7 cellular contexts compared by ENCODE assay signal in genomic region chr17:44110011-44110686, GRCh38. TPM values are rescaled to one million over a fixed set of nuclear protein-coding genes. Genes with fewer than 3 reads are reported as not detected.
DNase-seq lines count a peak whose midpoint lies in the region; ATAC-seq, FAIRE-seq and TF ChIP-seq lines count a peak whose summit lies in the region.

No MANE protein-coding gene starts in this region.

- peaks cover 47% of the 10 kb centered on the region for H3K4me1 ChIP-seq in adipocyte (ENCODE audit: control insufficient read depth, insufficient read depth, low read length)
- H3K4me1 ChIP-seq in HepG2 (ENCODE audit: insufficient read depth, low read length), result peaks cover 97% of the 10 kb centered on the region

- H3K4me3 ChIP-seq in HL-60 (replicated peaks; ENCODE audit: insufficient read depth, low read length), result peak overlapping the region; percentile 53
- H3K4me3 ChIP-seq in adipocyte (ENCODE audit: low read length), result peak overlapping the region; percentile 82
- H3K4me3 ChIP-seq in HepG2 (replicated peaks in 1 of 3; ENCODE audit: insufficient read depth in 1 of 3, low read depth in 2 of 3, low read length in 3 of 3), result peak overlapping the region; percentile 76 to 86 (median 85)

- intact Hi-C loops in HepG2 (cut with micrococcal nuclease; ENCODE audit: unreplicated experiment), result loop anchor here (2.0 kb wide), 3 partner anchors 13 to 39 kb away; partner anchors contain the start of gene G6PC3

- TF ChIP-seq EP300 in HepG2 (IDR thresholded peaks at IDR 0.05; ENCODE audit: low read depth in 2 of 2, low read length in 2 of 2), result no peak
- TF ChIP-seq EP300 in HepG2 (CRISPR knock-in tag; IDR thresholded peaks at IDR 0.05; ENCODE audit: borderline replicate concordance), result no peak

- no peak for ATAC-seq in HepG2

- H2AFZ ChIP-seq in HepG2 (ENCODE audit: low read length), result no peak overlapping the region

- FAIRE-seq in HepG2 (lab: Jason Lieb, UNC), result no peak
- no peak for FAIRE-seq in D721Med (lab: Jason Lieb, UNC)

- DNase-seq in HL-60 (ENCODE audit: low read depth in 1 of 2, low spot score in 1 of 2), result no peak
- no peak for DNase-seq in adipocyte (ENCODE audit: low read depth)
- DNase-seq in HepG2 (ENCODE audit: low spot score), result no peak
- no peak for DNase-seq in stimulated activated naive CD4-positive, alpha-beta T cell (lab: John Stamatoyannopoulos, UW)
- DNase-seq in NCI-H187 (lab: John Stamatoyannopoulos, UW), result no peak
- DNase-seq in D721Med (ENCODE audit: insufficient read length, low spot score), result no peak

- H3K9me3 ChIP-seq in adipocyte (ENCODE audit: control insufficient read depth, low read length) (no peaks in the 10 kb centered on the region), HepG2 (ENCODE audit: low read length) (no peaks in the 10 kb centered on the region)

- no peak overlapping the region; the same call in 1 of the 2 replicates for H3K27ac ChIP-seq in HL-60 (replicated peaks)
- H3K27ac ChIP-seq in HepG2 (ENCODE audit: extremely low read length, insufficient read depth, low read length), result peak overlapping the region; percentile 88
- peak overlapping the region; percentile 98 for H3K27ac ChIP-seq in temporal lobe (ENCODE audit: low read depth, low read length)

- in situ Hi-C loops in HepG2 (cut with HindIII; ENCODE audit: extremely low pct_ligation_motif_present, low pct_unique_long_range_greater_than_20kb), result no loop called here

- H3K79me2 ChIP-seq in HepG2 (ENCODE audit: insufficient read depth, low read length), result peaks cover 49% of the 10 kb centered on the region

- CTCF ChIA-PET in HepG2 (lab: Yijun Ruan, JAX; ENCODE audit: low intra/inter-chr PET ratio, low total read pairs), result interaction anchor here (1.3 kb wide), 1 partner anchor 26 kb away, joined by 4 read pairs; no protein-coding TSS in a partner anchor

- 56% methylated on average over 10 of the region's 10 CpGs for WGBS in HepG2 (ENCODE audit: low lambda C conversion rate)

- TF ChIP-seq CTCF in HL-60 (IDR thresholded peaks at IDR 0.05; ENCODE audit: insufficient read depth, low read length) (no peak), HepG2 (CRISPR knock-in tag; IDR thresholded peaks at IDR 0.05) (no peak), D721Med (IDR thresholded peaks at IDR 0.05; ENCODE audit: insufficient read depth, missing control alignments) (no peak)

- no peak for TF ChIP-seq POLR2A in HepG2 (IDR thresholded peaks at IDR 0.05; ENCODE audit: insufficient read depth in 1 of 2, low read depth in 2 of 2, low read length in 2 of 2)

- TF ChIP-seq RAD21 in HepG2 (CRISPR knock-in tag; IDR thresholded peaks at IDR 0.05), result no peak

- BruUV-seq in HepG2 (replicated peaks; lab: Mats Ljungman, UMichigan), result TSS peak; percentile 27

- POLR2A ChIA-PET in HepG2 (lab: Yijun Ruan, JAX), result interaction anchor here (0.6 to 6.2 kb wide), 13 partner anchors 7 to 44 kb away, joined by 3 to 83 read pairs (median 7); partner anchors contain the start of genes HDAC5 and LSM12

- H3K9ac ChIP-seq in adipocyte (ENCODE audit: low read length), result peak overlapping the region; percentile 87
- peak overlapping the region; percentile 77 for H3K9ac ChIP-seq in HepG2 (ENCODE audit: insufficient read depth, low read depth, low read length)

- no peaks in the 10 kb centered on the region for H3K27me3 ChIP-seq in HL-60 (ENCODE audit: insufficient read depth, poor library complexity, severe bottlenecking)
- H3K27me3 ChIP-seq in adipocyte (replicated peaks; ENCODE audit: control insufficient read depth, insufficient read depth, low read length), result no peaks in the 10 kb centered on the region
- no peaks in the 10 kb centered on the region for H3K27me3 ChIP-seq in HepG2 (ENCODE audit: control insufficient read depth in 1 of 2, insufficient read depth in 2 of 2, low read length in 2 of 2)

- peak overlapping the region; percentile 99 for H3K4me2 ChIP-seq in HepG2 (ENCODE audit: low read depth, low read length)

- H4K20me1 ChIP-seq in HepG2 (ENCODE audit: insufficient read depth, low read length), result peaks cover 9% of the 10 kb centered on the region; the same call in 1 of the 2 replicates

- H3K36me3 ChIP-seq in adipocyte (ENCODE audit: control insufficient read depth, insufficient read depth, low read length, severe bottlenecking) (peaks cover 5% of the 10 kb centered on the region), HepG2 (replicated peaks in 1 of 2; ENCODE audit: control insufficient read depth in 1 of 2, insufficient read depth in 2 of 2, low read length in 2 of 2) (peaks cover 0 to 1% of the 10 kb centered on the region in 2 experiments; a peak in 2 of 5 replicates)

RNA-seq across cellular contexts. Expression of gene HDAC5, which starts 13.3 kb away (rescaled TPM):
- 34.0 and 46.4 TPM in 2 replicates for total RNA-seq in HepG2 (2016; rRNA removed; fragmentation: Illumina TruSeq; extraction: Trizol)
- 9.5 and 10.8 TPM in 2 replicates for total RNA-seq in HepG2 (2016; cell fraction: cytosol; rRNA removed; fragmentation: Illumina TruSeq; extraction: Trizol; ENCODE audit: low read depth)
- total RNA-seq in HepG2 (2016; cell fraction: insoluble cytoplasmic fraction; rRNA removed; fragmentation: Illumina TruSeq; extraction: Trizol), result 32.6 and 44.0 TPM in 2 replicates
- total RNA-seq in HepG2 (2016; cell fraction: membrane; rRNA removed; fragmentation: Illumina TruSeq; extraction: Trizol), result 18.6 and 21.1 TPM in 2 replicates
- total RNA-seq in HepG2 (2016; cell fraction: nucleus; rRNA removed; fragmentation: Illumina TruSeq; extraction: Trizol), result 37.8 and 39.5 TPM in 2 replicates
- polyA plus RNA-seq in HepG2 (2011; rRNA removed), result 85.4 and 140 TPM in 2 replicates
- polyA plus RNA-seq in HepG2 (2011; cell fraction: cytosol; rRNA removed), result 66.8 and 91.0 TPM in 2 replicates
- polyA plus RNA-seq in HepG2 (2011; cell fraction: nucleus; rRNA removed), result 179 and 189 TPM in 2 replicates
- 88.1 and 102 TPM in 2 replicates for polyA plus RNA-seq in HepG2 (2012)
- polyA plus RNA-seq in HepG2 (2016; cell fraction: cytosol; fragmentation: Illumina TruSeq; extraction: Trizol; ENCODE audit: low read depth), result 3.3 and 3.4 TPM in 2 replicates
- polyA plus RNA-seq in HepG2 (2016; cell fraction: insoluble cytoplasmic fraction; fragmentation: Illumina TruSeq; extraction: Trizol; ENCODE audit: low read depth), result 24.1 and 29.9 TPM in 2 replicates
- polyA plus RNA-seq in HepG2 (2016; cell fraction: membrane; fragmentation: Illumina TruSeq; extraction: Trizol; ENCODE audit: low read depth), result 9.7 and 10.3 TPM in 2 replicates
- polyA plus RNA-seq in HepG2 (2016; cell fraction: nucleus; fragmentation: Illumina TruSeq; extraction: Trizol; ENCODE audit: insufficient read depth, low read depth), result 56.7 and 66.5 TPM in 2 replicates
- polyA minus RNA-seq in HepG2 (2011; rRNA and poly(A)+ RNA removed; ENCODE audit: low replicate concordance), result 59.4 and 315 TPM in 2 replicates
- 82.1 and 94.7 TPM in 2 replicates for polyA minus RNA-seq in HepG2 (2011; cell fraction: cytosol; rRNA and poly(A)+ RNA removed)
- 68.9 and 78.6 TPM in 2 replicates for polyA minus RNA-seq in HepG2 (2011; cell fraction: nucleus; rRNA and poly(A)+ RNA removed)
- total RNA-seq in temporal lobe, result 60.2 TPM

RNA-seq across cellular contexts. Expression of gene HROB, which starts 31.6 kb away (rescaled TPM):
- total RNA-seq in HepG2 (2016; rRNA removed; fragmentation: Illumina TruSeq; extraction: Trizol) (6.7 and 7.1 TPM in 2 replicates), temporal lobe (0.74 TPM)
- 5.6 and 7.4 TPM in 2 replicates for total RNA-seq in HepG2 (2016; cell fraction: cytosol; rRNA removed; fragmentation: Illumina TruSeq; extraction: Trizol; ENCODE audit: low read depth)
- total RNA-seq in HepG2 (2016; cell fraction: insoluble cytoplasmic fraction; rRNA removed; fragmentation: Illumina TruSeq; extraction: Trizol), result 5.5 and 5.6 TPM in 2 replicates
- 5.5 and 5.6 TPM in 2 replicates for total RNA-seq in HepG2 (2016; cell fraction: membrane; rRNA removed; fragmentation: Illumina TruSeq; extraction: Trizol)
- 5.1 and 5.5 TPM in 2 replicates for total RNA-seq in HepG2 (2016; cell fraction: nucleus; rRNA removed; fragmentation: Illumina TruSeq; extraction: Trizol)
- 5.0 and 6.1 TPM in 2 replicates for polyA plus RNA-seq in HepG2 (2011; rRNA removed)
- 3.3 and 4.0 TPM in 2 replicates for polyA plus RNA-seq in HepG2 (2011; cell fraction: cytosol; rRNA removed)
- 7.3 and 8.7 TPM in 2 replicates for polyA plus RNA-seq in HepG2 (2011; cell fraction: nucleus; rRNA removed)
- 2.5 and 4.8 TPM in 2 replicates for polyA plus RNA-seq in HepG2 (2012)
- polyA plus RNA-seq in HepG2 (2016; cell fraction: cytosol; fragmentation: Illumina TruSeq; extraction: Trizol; ENCODE audit: low read depth), result 1.4 and 1.5 TPM in 2 replicates
- 6.2 and 7.5 TPM in 2 replicates for polyA plus RNA-seq in HepG2 (2016; cell fraction: insoluble cytoplasmic fraction; fragmentation: Illumina TruSeq; extraction: Trizol; ENCODE audit: low read depth)
- 2.2 and 3.0 TPM in 2 replicates for polyA plus RNA-seq in HepG2 (2016; cell fraction: membrane; fragmentation: Illumina TruSeq; extraction: Trizol; ENCODE audit: low read depth)
- 14.2 and 16.9 TPM in 2 replicates for polyA plus RNA-seq in HepG2 (2016; cell fraction: nucleus; fragmentation: Illumina TruSeq; extraction: Trizol; ENCODE audit: insufficient read depth, low read depth)
- 11.6 and 25.6 TPM in 2 replicates for polyA minus RNA-seq in HepG2 (2011; rRNA and poly(A)+ RNA removed; ENCODE audit: low replicate concordance)
- 2.7 and 4.6 TPM in 2 replicates for polyA minus RNA-seq in HepG2 (2011; cell fraction: cytosol; rRNA and poly(A)+ RNA removed)
- 3.9 and 4.5 TPM in 2 replicates for polyA minus RNA-seq in HepG2 (2011; cell fraction: nucleus; rRNA and poly(A)+ RNA removed)

RNA-seq across cellular contexts. Expression of gene G6PC3, which starts 39.6 kb away (rescaled TPM):
- total RNA-seq in HepG2 (2016; rRNA removed; fragmentation: Illumina TruSeq; extraction: Trizol) (18.8 and 38.5 TPM in 2 replicates), temporal lobe (11.3 TPM)
- 8.6 and 14.9 TPM in 2 replicates for total RNA-seq in HepG2 (2016; cell fraction: cytosol; rRNA removed; fragmentation: Illumina TruSeq; extraction: Trizol; ENCODE audit: low read depth)
- total RNA-seq in HepG2 (2016; cell fraction: insoluble cytoplasmic fraction; rRNA removed; fragmentation: Illumina TruSeq; extraction: Trizol), result 17.5 and 37.8 TPM in 2 replicates
- total RNA-seq in HepG2 (2016; cell fraction: membrane; rRNA removed; fragmentation: Illumina TruSeq; extraction: Trizol), result 16.0 and 22.0 TPM in 2 replicates
- total RNA-seq in HepG2 (2016; cell fraction: nucleus; rRNA removed; fragmentation: Illumina TruSeq; extraction: Trizol), result 40.7 and 44.5 TPM in 2 replicates
- 75.8 and 76.1 TPM in 2 replicates for polyA plus RNA-seq in HepG2 (2011; rRNA removed)
- 79.2 and 116 TPM in 2 replicates for polyA plus RNA-seq in HepG2 (2011; cell fraction: cytosol; rRNA removed)
- polyA plus RNA-seq in HepG2 (2011; cell fraction: nucleus; rRNA removed), result 46.2 and 49.1 TPM in 2 replicates
- polyA plus RNA-seq in HepG2 (2012), result 40.3 and 62.7 TPM in 2 replicates
- 24.5 and 33.4 TPM in 2 replicates for polyA plus RNA-seq in HepG2 (2016; cell fraction: cytosol; fragmentation: Illumina TruSeq; extraction: Trizol; ENCODE audit: low read depth)
- polyA plus RNA-seq in HepG2 (2016; cell fraction: insoluble cytoplasmic fraction; fragmentation: Illumina TruSeq; extraction: Trizol; ENCODE audit: low read depth), result 41.7 and 46.0 TPM in 2 replicates
- 39.8 and 42.2 TPM in 2 replicates for polyA plus RNA-seq in HepG2 (2016; cell fraction: membrane; fragmentation: Illumina TruSeq; extraction: Trizol; ENCODE audit: low read depth)
- 126 and 134 TPM in 2 replicates for polyA plus RNA-seq in HepG2 (2016; cell fraction: nucleus; fragmentation: Illumina TruSeq; extraction: Trizol; ENCODE audit: insufficient read depth, low read depth)
- 232 and 267 TPM in 2 replicates for polyA minus RNA-seq in HepG2 (2011; rRNA and poly(A)+ RNA removed; ENCODE audit: low replicate concordance)
- 41.8 and 52.8 TPM in 2 replicates for polyA minus RNA-seq in HepG2 (2011; cell fraction: cytosol; rRNA and poly(A)+ RNA removed)
- 25.0 and 33.2 TPM in 2 replicates for polyA minus RNA-seq in HepG2 (2011; cell fraction: nucleus; rRNA and poly(A)+ RNA removed)

RNA-seq across cellular contexts. Expression of gene LSM12, which starts 43.7 kb away (rescaled TPM):
- 52.8 and 58.4 TPM in 2 replicates for total RNA-seq in HepG2 (2016; rRNA removed; fragmentation: Illumina TruSeq; extraction: Trizol)
- total RNA-seq in HepG2 (2016; cell fraction: cytosol; rRNA removed; fragmentation: Illumina TruSeq; extraction: Trizol; ENCODE audit: low read depth), result 33.1 and 35.6 TPM in 2 replicates
- total RNA-seq in HepG2 (2016; cell fraction: insoluble cytoplasmic fraction; rRNA removed; fragmentation: Illumina TruSeq; extraction: Trizol), result 54.1 and 58.0 TPM in 2 replicates
- total RNA-seq in HepG2 (2016; cell fraction: membrane; rRNA removed; fragmentation: Illumina TruSeq; extraction: Trizol), result 83.5 and 84.1 TPM in 2 replicates
- total RNA-seq in HepG2 (2016; cell fraction: nucleus; rRNA removed; fragmentation: Illumina TruSeq; extraction: Trizol), result 32.8 and 34.5 TPM in 2 replicates
- polyA plus RNA-seq in HepG2 (2011; rRNA removed), result 43.3 and 55.7 TPM in 2 replicates
- polyA plus RNA-seq in HepG2 (2011; cell fraction: cytosol; rRNA removed), result 39.5 and 49.1 TPM in 2 replicates
- 23.0 and 23.8 TPM in 2 replicates for polyA plus RNA-seq in HepG2 (2011; cell fraction: nucleus; rRNA removed)
- 41.3 and 43.4 TPM in 2 replicates for polyA plus RNA-seq in HepG2 (2012)
- 42.1 and 49.1 TPM in 2 replicates for polyA plus RNA-seq in HepG2 (2016; cell fraction: cytosol; fragmentation: Illumina TruSeq; extraction: Trizol; ENCODE audit: low read depth)
- polyA plus RNA-seq in HepG2 (2016; cell fraction: insoluble cytoplasmic fraction; fragmentation: Illumina TruSeq; extraction: Trizol; ENCODE audit: low read depth), result 92.1 and 94.1 TPM in 2 replicates
- 93.0 and 95.9 TPM in 2 replicates for polyA plus RNA-seq in HepG2 (2016; cell fraction: membrane; fragmentation: Illumina TruSeq; extraction: Trizol; ENCODE audit: low read depth)
- 65.1 and 74.2 TPM in 2 replicates for polyA plus RNA-seq in HepG2 (2016; cell fraction: nucleus; fragmentation: Illumina TruSeq; extraction: Trizol; ENCODE audit: insufficient read depth, low read depth)
- 62.0 and 88.5 TPM in 2 replicates for polyA minus RNA-seq in HepG2 (2011; rRNA and poly(A)+ RNA removed; ENCODE audit: low replicate concordance)
- polyA minus RNA-seq in HepG2 (2011; cell fraction: cytosol; rRNA and poly(A)+ RNA removed), result 34.6 and 39.9 TPM in 2 replicates
- polyA minus RNA-seq in HepG2 (2011; cell fraction: nucleus; rRNA and poly(A)+ RNA removed), result 40.4 and 42.5 TPM in 2 replicates
- 11.6 TPM for total RNA-seq in temporal lobe
